Comparison of ENCODE assay signal across 7 cellular contexts in the genomic region with DNA sequence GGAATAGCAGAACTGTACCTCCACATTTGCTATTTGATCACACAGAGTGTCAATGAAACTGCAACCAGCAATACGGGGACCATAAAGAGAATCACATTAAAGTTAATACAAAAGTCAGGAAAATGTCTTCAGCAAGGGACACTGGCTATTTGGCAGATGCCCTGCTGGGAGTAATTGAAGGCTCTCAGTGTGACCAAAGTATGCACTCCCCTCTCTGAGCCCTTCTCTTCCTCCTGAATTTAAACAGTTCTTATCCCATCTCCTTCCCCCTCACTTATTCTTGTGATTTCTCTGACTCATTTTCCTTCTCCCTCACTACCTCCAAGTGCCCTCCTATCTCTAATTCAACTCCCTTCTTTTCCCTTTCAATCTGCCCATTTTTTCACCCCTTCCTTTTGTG.
"Had no signal": no experiment of that assay in that cellular context is flagged by ENCODE, and none has a peak within 500 bp of the region (broad histone marks: within the 10 kb centered on the region; RNA-seq: fewer than 3 reads in every experiment).

No MANE protein-coding gene starts in this region.

- ATAC-seq: HCT116, K562 had no signal

- H3K9me3 ChIP-seq: HAP-1 had no signal

- DNase-seq: GOT3, H7, IMR-90 had no signal

- FAIRE-seq: HTR-8/SVneo, K562 had no signal

- H3K4me3 ChIP-seq: HAP-1, K562 had no signal

- H3K36me3 ChIP-seq: HAP-1 had no signal
